8 cellular contexts compared by ENCODE assay signal in genomic region chr1:162498442-162498785, GRCh38. TPM values are rescaled to one million over a fixed set of nuclear protein-coding genes. Genes with fewer than 3 reads are reported as not detected.
DNase-seq lines count a peak whose midpoint lies in the region; ATAC-seq and TF ChIP-seq lines count a peak whose summit lies in the region.

No MANE protein-coding gene starts in this region.

- peak overlapping the region; percentile 94 for H3K4me3 Mint-ChIP-seq in T-helper 2 cell treated with Interferon-gamma antibody and Interleukin-4, amounts not matched to agents 5 μg/mL and 100 μg/mL, for 36 hours
- peak overlapping the region; percentile 92 for H3K4me3 Mint-ChIP-seq in endodermal cell

- no peaks in the 10 kb centered on the region for H3K27me3 Mint-ChIP-seq in T-helper 2 cell treated with Interferon-gamma antibody and Interleukin-4, amounts not matched to agents 5 μg/mL and 100 μg/mL, for 36 hours (ENCODE audit: low read depth)
- H3K27me3 Mint-ChIP-seq in endodermal cell (ENCODE audit: insufficient read depth): peaks cover 3% of the 10 kb centered on the region

- H3K4me1 ChIP-seq in Peyer's patch (peaks cover 0 to 14% (median 3%) of the 10 kb centered on the region in 4 donors), endodermal cell (ENCODE audit: control insufficient read depth, insufficient read depth, low read length) (peaks cover 6% of the 10 kb centered on the region), neutrophil (ENCODE audit: control insufficient read depth in 1 of 2, insufficient read depth in 1 of 2, low read depth in 1 of 2, low read length in 1 of 2) (peaks cover 18% of the 10 kb centered on the region in 2 experiments)

- TF ChIP-seq CTCF in Peyer's patch (IDR thresholded peaks at IDR 0.05): no peak
- TF ChIP-seq CTCF in endodermal cell (conservative IDR thresholded peaks at IDR 0.05): no peak
- no peak for TF ChIP-seq CTCF in neutrophil (IDR thresholded peaks at IDR 0.05)

- no peak for TF ChIP-seq POLR2A in Peyer's patch (IDR thresholded peaks at IDR 0.05)

- H3K27ac ChIP-seq in Peyer's patch (peak overlapping the region; percentile 88 to 93 (median 90)), endodermal cell (ENCODE audit: low read depth, low read length) (no peak overlapping the region), neutrophil (peak overlapping the region; percentile 88)

- H3K27me3 ChIP-seq in Peyer's patch: no peaks in the 10 kb centered on the region
- no peaks in the 10 kb centered on the region for H3K27me3 ChIP-seq in endodermal cell (ENCODE audit: control insufficient read depth, insufficient read depth, low read length, poor library complexity, severe bottlenecking)
- H3K27me3 ChIP-seq in neutrophil: peaks cover 15% of the 10 kb centered on the region

- DNase-seq in T-helper 2 cell treated with Interferon-gamma antibody and Interleukin-4, amounts not matched to agents 5 μg/mL and 100 μg/mL, for 36 hours (ENCODE audit: low spot score): no peak
- no peak for DNase-seq in T-helper 2 cell
- no peak for DNase-seq in Peyer's patch
- no peak for DNase-seq in endodermal cell
- DNase-seq in ureter (ENCODE audit: low spot score): no peak

- H3K4me3 ChIP-seq in Peyer's patch: peak overlapping the region; percentile 82 to 92 (median 87)
- peak overlapping the region; percentile 97 for H3K4me3 ChIP-seq in endodermal cell (ENCODE audit: low read length)
- H3K4me3 ChIP-seq in neutrophil (ENCODE audit: low read depth in 1 of 2, low read length in 1 of 2): peak overlapping the region; percentile 83 to 89

- ATAC-seq in HG02852 (IDR thresholded peaks at IDR 0.05; ENCODE audit: unreplicated experiment) (peak; percentile 16), esophagus mucosa (no peak)

- H3K9me3 ChIP-seq in Peyer's patch (no peaks in the 10 kb centered on the region), endodermal cell (ENCODE audit: control insufficient read depth, low read length) (peaks cover 4% of the 10 kb centered on the region), neutrophil (no peaks in the 10 kb centered on the region)

- H3K9me3 Mint-ChIP-seq in T-helper 2 cell treated with Interferon-gamma antibody and Interleukin-4, amounts not matched to agents 5 μg/mL and 100 μg/mL, for 36 hours: peaks cover 3% of the 10 kb centered on the region
- H3K9me3 Mint-ChIP-seq in endodermal cell: peaks cover 7% of the 10 kb centered on the region

- H3K4me1 Mint-ChIP-seq in T-helper 2 cell treated with Interferon-gamma antibody and Interleukin-4, amounts not matched to agents 5 μg/mL and 100 μg/mL, for 36 hours (ENCODE audit: low read depth): peaks cover 28% of the 10 kb centered on the region
- peaks cover 21% of the 10 kb centered on the region for H3K4me1 Mint-ChIP-seq in endodermal cell

- H3K36me3 ChIP-seq in Peyer's patch: peaks cover 0 to 27% (median 0%) of the 10 kb centered on the region in 3 donors
- peaks cover 36% of the 10 kb centered on the region for H3K36me3 ChIP-seq in endodermal cell (ENCODE audit: control insufficient read depth, insufficient read depth, low read length)
- peaks cover 34% of the 10 kb centered on the region for H3K36me3 ChIP-seq in neutrophil

- H3K36me3 Mint-ChIP-seq in T-helper 2 cell treated with Interferon-gamma antibody and Interleukin-4, amounts not matched to agents 5 μg/mL and 100 μg/mL, for 36 hours (ENCODE audit: low read depth): peaks cover 27% of the 10 kb centered on the region
- H3K36me3 Mint-ChIP-seq in endodermal cell (ENCODE audit: low read depth): peaks cover 27% of the 10 kb centered on the region

- peak overlapping the region; percentile 89 for H3K9ac ChIP-seq in endodermal cell (ENCODE audit: extremely low read depth, low read length, poor library complexity, severe bottlenecking)

- peak overlapping the region; percentile 90 for H3K27ac Mint-ChIP-seq in T-helper 2 cell treated with Interferon-gamma antibody and Interleukin-4, amounts not matched to agents 5 μg/mL and 100 μg/mL, for 36 hours
- H3K27ac Mint-ChIP-seq in endodermal cell: peak overlapping the region; percentile 72

- 4 to 12% methylated on average over 4 to 7 of the region's 7 CpGs for WGBS in endodermal cell (ENCODE audit: insufficient coverage in 1 of 2, insufficient read length in 1 of 2), 2 experiments

RNA-seq across cellular contexts. Expression of gene UHMK1, which starts 0.8 kb away (rescaled TPM):
- total RNA-seq in Peyer's patch: 10 to 100 TPM; 40.6 to 74.3 (median 49.5) TPM
- total RNA-seq in endodermal cell: 10 to 100 TPM; 19.2 to 26.0 TPM
- 16.5 TPM for polyA plus RNA-seq in endodermal cell (2013, experiment 1 of 2)
- polyA plus RNA-seq in endodermal cell (2013, experiment 2 of 2): 17.3 TPM
- total RNA-seq in ureter: 49.7 TPM
- 27.3 TPM for total RNA-seq in esophagus mucosa
